ENCODE assay signal across 16 cellular contexts in the genomic region with DNA sequence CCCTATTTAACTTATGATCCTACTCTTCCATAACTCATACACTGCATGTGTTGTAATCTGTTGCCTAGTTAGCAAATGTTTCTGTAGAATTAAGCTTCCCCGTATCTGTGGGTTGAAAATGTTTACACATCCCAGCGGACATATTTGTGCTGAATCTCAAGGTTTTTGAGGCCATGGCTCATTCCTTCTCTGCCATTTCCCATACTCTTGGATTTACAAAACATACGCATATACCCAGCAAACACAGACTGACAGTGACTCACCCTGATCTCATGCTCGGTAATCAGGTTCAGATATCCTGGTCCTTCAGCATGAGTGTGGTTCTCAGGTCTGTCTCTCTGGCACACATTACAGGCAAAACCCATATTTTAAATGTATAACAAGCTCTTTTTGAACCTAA. TPM values are rescaled to one million over a fixed set of nuclear protein-coding genes. Genes with fewer than 3 reads are reported as not detected.
A peak's percentile ranks its signal among the peaks of the same experiment; 100 is the strongest.
DNase-seq lines count a peak whose midpoint lies in the region; ATAC-seq and TF ChIP-seq lines count a peak whose summit lies in the region.
"Had no signal": no experiment of that assay in that cellular context is flagged by ENCODE, and none has a peak within 500 bp of the region (broad histone marks: within the 10 kb centered on the region; RNA-seq: fewer than 3 reads in every experiment).

No MANE protein-coding gene starts in this region.

- H3K27me3 ChIP-seq in PC-3 (ENCODE audit: low read length) (no peaks in the 10 kb centered on the region), mesenchymal stem cell (ENCODE audit: control insufficient read depth in 1 of 2, insufficient read depth in 1 of 2, low read length in 2 of 2) (no peaks in the 10 kb centered on the region), vagina (no peaks in the 10 kb centered on the region)
- H3K27me3 ChIP-seq: uterus had no signal

- H3K36me3 ChIP-seq in PC-3 (ENCODE audit: low read depth, low read length) (0 out of 2 replicates have a peak, but pooled peaks cover 8% of the 10 kb centered on the region), mesenchymal stem cell (ENCODE audit: control insufficient read depth in 1 of 2, insufficient read depth in 2 of 2, low read depth in 1 of 2, low read length in 2 of 2) (peaks cover 15% of the 10 kb centered on the region in 2 experiments), vagina (no peaks in the 10 kb centered on the region)
- H3K36me3 ChIP-seq: uterus had no signal

- peak; percentile 99 for ATAC-seq in PC-3
- ATAC-seq in activated T-cell treated with anti-CD3 and anti-CD28 coated beads, Interleukin-2, amount 50 U/mL, for 4 hours, result no peak
- ATAC-seq: activated naive CD8-positive, alpha-beta T cell treated with anti-CD3 and anti-CD28 coated beads, Interleukin-2, amount 50 U/mL, for 24 hours; natural killer cell had no signal

- H3K4me1 ChIP-seq in PC-3 (ENCODE audit: insufficient read depth, low read length) (peaks cover 11% of the 10 kb centered on the region), mesenchymal stem cell (ENCODE audit: control insufficient read depth, insufficient read depth, low read depth, low read length) (peaks cover 2% of the 10 kb centered on the region), vagina (no peaks in the 10 kb centered on the region)
- H3K4me1 ChIP-seq: uterus had no signal

- no peak overlapping the region for H2BK12ac ChIP-seq in mesenchymal stem cell (ENCODE audit: low read length in 2 of 2)

- H3K4me3 Mint-ChIP-seq in activated T-cell treated with anti-CD3 and anti-CD28 coated beads, Interleukin-2, amount 50 U/mL, for 4 hours, result no peak overlapping the region
- H3K4me3 Mint-ChIP-seq: activated naive CD8-positive, alpha-beta T cell treated with anti-CD3 and anti-CD28 coated beads, Interleukin-2, amount 50 U/mL, for 24 hours; CD4-positive, alpha-beta T cell; IgD-negative memory B cell; immature natural killer cell; natural killer cell had no signal

- H4K91ac ChIP-seq in mesenchymal stem cell (ENCODE audit: low read length), result no peak overlapping the region

- peak overlapping the region in 1 of 2 experiments; percentile 21 for H3K18ac ChIP-seq in mesenchymal stem cell (ENCODE audit: low read depth in 1 of 2, low read length in 2 of 2)

- no peaks in the 10 kb centered on the region for H3K27me3 Mint-ChIP-seq in activated T-cell treated with anti-CD3 and anti-CD28 coated beads, Interleukin-2, amount 50 U/mL, for 4 hours (ENCODE audit: low read depth)
- H3K27me3 Mint-ChIP-seq: activated naive CD8-positive, alpha-beta T cell treated with anti-CD3 and anti-CD28 coated beads, Interleukin-2, amount 50 U/mL, for 24 hours; CD4-positive, alpha-beta T cell; IgD-negative memory B cell had no signal

- intact Hi-C loops in PC-3 (cut with micrococcal nuclease) (no loop called here), vagina (cut with DNase I) (no loop called here)

- H3K4me1 Mint-ChIP-seq in activated T-cell treated with anti-CD3 and anti-CD28 coated beads, Interleukin-2, amount 50 U/mL, for 4 hours (ENCODE audit: low read depth), result no peaks in the 10 kb centered on the region
- H3K4me1 Mint-ChIP-seq: activated naive CD8-positive, alpha-beta T cell treated with anti-CD3 and anti-CD28 coated beads, Interleukin-2, amount 50 U/mL, for 24 hours; IgD-negative memory B cell had no signal

- H2BK15ac ChIP-seq in mesenchymal stem cell (ENCODE audit: low read depth, poor library complexity, severe bottlenecking), result no peak overlapping the region

- DNase-seq in CD1c-positive myeloid dendritic cell (ENCODE audit: extremely low spot score), result peak; percentile 79
- DNase-seq in PC-3, result peak; percentile 69
- peak; percentile 84 for DNase-seq in dedifferentiated amniotic fluid mesenchymal stem cell (ENCODE audit: extremely low spot score)
- DNase-seq in mesenchymal stem cell, result peak; percentile 100
- no peak for DNase-seq in vagina (ENCODE audit: extremely low spot score in 2 of 2)
- DNase-seq in GM13976 (ENCODE audit: low spot score), result no peak
- DNase-seq in activated T-cell treated with anti-CD3 and anti-CD28 coated beads, Interleukin-2, amount 50 U/mL, for 4 hours, result no peak
- no peak for DNase-seq in DMS53 treated with DMSO at 0.1 percent for 48 hours (lab: John Stamatoyannopoulos, UW; ENCODE audit: unreplicated experiment)
- DNase-seq: activated naive CD8-positive, alpha-beta T cell treated with anti-CD3 and anti-CD28 coated beads, Interleukin-2, amount 50 U/mL, for 24 hours; CD4-positive, alpha-beta T cell; immature natural killer cell; natural killer cell; NCI-H2081; T-helper 2 cell; uterus had no signal

- no peak overlapping the region for H3K14ac ChIP-seq in mesenchymal stem cell (ENCODE audit: low read length in 2 of 2)

- H3K4me2 ChIP-seq in PC-3 (ENCODE audit: low read length) (no peak overlapping the region), mesenchymal stem cell (ENCODE audit: low read length, poor library complexity, severe bottlenecking) (no peak overlapping the region)

- peaks cover 15% of the 10 kb centered on the region for H3K9me3 Mint-ChIP-seq in activated T-cell treated with anti-CD3 and anti-CD28 coated beads, Interleukin-2, amount 50 U/mL, for 4 hours

- H2AK5ac ChIP-seq in mesenchymal stem cell (ENCODE audit: low read length, severe bottlenecking), result no peak overlapping the region

- H3K4ac ChIP-seq in mesenchymal stem cell (ENCODE audit: low read depth in 1 of 2, low read length in 2 of 2), result no peak overlapping the region

- no TSS peak for BruUV-seq in PC-3 (replicated peaks; lab: Mats Ljungman, UMichigan)

- no peak overlapping the region for H4K8ac ChIP-seq in mesenchymal stem cell (ENCODE audit: low read length)

- H3K4me3 ChIP-seq in PC-3 (ENCODE audit: low read length) (no peak overlapping the region), mesenchymal stem cell (ENCODE audit: insufficient read depth in 1 of 2, low read depth in 1 of 2, low read length in 2 of 2) (peak overlapping the region in 1 of 2 experiments; percentile 3), vagina (no peak overlapping the region)
- H3K4me3 ChIP-seq: uterus had no signal

- TF ChIP-seq CTCF in PC-3 (conservative IDR thresholded peaks at IDR 0.05; ENCODE audit: low read depth, low read length) (no peak), vagina (IDR thresholded peaks at IDR 0.05) (no peak), GM13976 (IDR thresholded peaks at IDR 0.05; ENCODE audit: borderline replicate concordance, control extremely low read depth, extremely low read depth, insufficient read depth, missing control alignments) (no peak)

- H3K27ac ChIP-seq in PC-3 (ENCODE audit: low read length) (peak overlapping the region; percentile 84), mesenchymal stem cell (ENCODE audit: low read length, poor library complexity, severe bottlenecking) (no peak overlapping the region), vagina (no peak overlapping the region)
- H3K27ac ChIP-seq: uterus had no signal

- H2BK5ac ChIP-seq in mesenchymal stem cell (ENCODE audit: low read depth, low read length, poor library complexity, severe bottlenecking), result no peak overlapping the region

- H2AFZ ChIP-seq in PC-3 (ENCODE audit: low read length), result no peak overlapping the region
- H2AFZ ChIP-seq in mesenchymal stem cell (ENCODE audit: low read depth, low read length), result no peak overlapping the region

- 49% methylated on average over 4 of the region's 4 CpGs for WGBS in mesenchymal stem cell

- peaks cover 26% of the 10 kb centered on the region for H3K36me3 Mint-ChIP-seq in activated T-cell treated with anti-CD3 and anti-CD28 coated beads, Interleukin-2, amount 50 U/mL, for 4 hours (ENCODE audit: insufficient read depth)
- H3K36me3 Mint-ChIP-seq: natural killer cell had no signal

- CTCF ChIA-PET in PC-3 (lab: Charles Lee), result no interaction called here

- no peak overlapping the region for H2BK120ac ChIP-seq in mesenchymal stem cell (ENCODE audit: low read depth, low read length)

- H3K9me3 ChIP-seq in PC-3 (ENCODE audit: low read length), result 0 out of 2 replicates have a peak, but pooled peaks cover 3% of the 10 kb centered on the region
- H3K9me3 ChIP-seq in mesenchymal stem cell (ENCODE audit: control insufficient read depth, low read length), result peaks cover 13% of the 10 kb centered on the region
- no peaks in the 10 kb centered on the region for H3K9me3 ChIP-seq in vagina
- H3K9me3 ChIP-seq: uterus had no signal

- H3K9me2 ChIP-seq in PC-3 (replicated peaks; ENCODE audit: low read length), result no peaks in the 10 kb centered on the region

- no peak for TF ChIP-seq POLR2A in vagina (IDR thresholded peaks at IDR 0.05)

- no peak overlapping the region for H3K23ac ChIP-seq in mesenchymal stem cell (ENCODE audit: low read length in 2 of 2)

- H3K79me2 ChIP-seq in PC-3 (ENCODE audit: low read length), result no peaks in the 10 kb centered on the region

- H3K9ac ChIP-seq in PC-3 (ENCODE audit: low read length) (peak overlapping the region; percentile 62), mesenchymal stem cell (ENCODE audit: low read length) (peak overlapping the region; percentile 79)

- no peaks in the 10 kb centered on the region for H4K20me1 ChIP-seq in PC-3 (ENCODE audit: low read length)

- H3K79me1 ChIP-seq in mesenchymal stem cell (replicated peaks; ENCODE audit: low read length, poor library complexity, severe bottlenecking), result peaks cover 22% of the 10 kb centered on the region

- no peaks in the 10 kb centered on the region for H3F3A ChIP-seq in PC-3 (ENCODE audit: low read length, unreplicated experiment)

- POLR2A ChIA-PET in PC-3 (lab: Charles Lee; ENCODE audit: unreplicated experiment), result no interaction called here

- in situ Hi-C loops in GM13976 (cut with MboI; ENCODE audit: low sequenced_read_pairs, unreplicated experiment), result no loop called here

RNA-seq across cellular contexts. Expression of gene AGPAT4, which starts 58.7 kb away (rescaled TPM):
- total RNA-seq in PC-3 (2014; rRNA removed) (3.8 and 3.9 TPM in 2 replicates), vagina (6.9 TPM)
- 16.0 TPM for polyA plus RNA-seq in mesenchymal stem cell (2013, experiment 1 of 2)
- polyA plus RNA-seq in mesenchymal stem cell (2013, experiment 2 of 2), result 15.9 TPM
- total RNA-seq in activated T-cell treated with anti-CD3 and anti-CD28 coated beads, Interleukin-2, amount 50 U/mL, for 4 hours, result 1 to 10 TPM; 1.5 to 2.0 (median 2.0) TPM

Comparison
In these comparisons a context has a peak if more than half of its experiments do, and no peak if none do; other contexts are left out.
1. DNase-seq: peak in CD1c-positive myeloid dendritic cell (single experiment), PC-3 (single experiment), dedifferentiated amniotic fluid mesenchymal stem cell (single experiment) and mesenchymal stem cell (single experiment); none in vagina (0 of 2), GM13976 (single experiment), activated T-cell treated with anti-CD3 and anti-CD28 coated beads, Interleukin-2, amount 50 U/mL, for 4 hours (single experiment) and DMS53 treated with DMSO at 0.1 percent for 48 hours (single experiment).